Comparison of ENCODE assay signal across 23 cellular contexts in the genomic region with DNA sequence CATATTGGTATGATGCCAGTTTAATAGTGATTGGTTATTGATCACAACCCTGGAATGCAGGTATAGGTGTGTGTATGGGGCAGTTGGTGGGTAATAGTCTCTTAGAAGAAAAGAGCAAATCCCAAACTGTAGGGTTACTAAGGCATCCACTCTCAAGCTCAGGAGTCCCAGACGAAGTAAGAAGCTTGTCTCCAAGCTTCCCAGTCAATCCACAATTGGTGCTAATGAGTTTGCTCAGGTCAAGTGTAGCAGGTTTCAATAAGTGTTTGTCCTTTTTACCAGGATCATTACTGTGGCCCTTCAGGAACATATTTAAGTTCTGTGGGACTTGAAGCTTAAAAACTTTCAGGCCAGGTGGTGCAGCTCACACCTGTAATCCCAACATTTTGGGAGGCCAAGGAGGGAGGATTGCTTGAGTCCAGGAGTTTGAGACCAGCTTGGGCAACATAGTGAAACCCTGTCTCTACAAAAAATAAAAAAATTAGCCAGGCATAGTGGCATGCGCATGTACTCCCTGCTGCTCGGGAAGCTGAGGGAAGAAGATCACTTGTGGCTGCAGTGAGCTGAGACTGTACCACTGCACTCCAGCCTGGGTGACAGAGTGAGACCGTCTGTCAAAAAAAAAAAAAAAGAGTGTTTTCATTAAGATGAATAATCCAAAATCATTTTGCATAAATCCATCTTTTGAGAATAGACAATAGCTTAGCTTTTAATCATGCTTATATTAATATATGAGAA.
A peak's percentile ranks its signal among the peaks of the same experiment; 100 is the strongest.
DNase-seq lines count a peak whose midpoint lies in the region; ATAC-seq and TF ChIP-seq lines count a peak whose summit lies in the region.
"Had no signal": no experiment of that assay in that cellular context is flagged by ENCODE, and none has a peak within 500 bp of the region (broad histone marks: within the 10 kb centered on the region; RNA-seq: fewer than 3 reads in every experiment).

No MANE protein-coding gene starts in this region.

- peak; percentile 46 for DNase-seq in NCI-H82 (lab: John Stamatoyannopoulos, UW)
- DNase-seq in WTC11 (ENCODE audit: low spot score), result no peak
- peak; percentile 87 for DNase-seq in mesendoderm
- peak; percentile 60 for DNase-seq in thyroid gland
- DNase-seq in NCI-H187 (lab: John Stamatoyannopoulos, UW), result no peak
- no peak for DNase-seq in GM23338 (ENCODE audit: low spot score)
- DNase-seq: 8988T; ACHN; AML-193; BE2C; CD4-positive, alpha-beta T cell; CD8-positive, alpha-beta memory T cell; DMS 273 treated with DMSO at 0.1 percent for 48 hours; DMS79; EL; GDM1; H7; HCEC 1CT had no signal

- no peak overlapping the region for H3K18ac ChIP-seq in mesendoderm (ENCODE audit: low read length)

- ATAC-seq in WTC11 (peak; percentile 72), GM23338 (no peak), HG03571 (IDR thresholded peaks at IDR 0.05; ENCODE audit: unreplicated experiment) (no peak)
- ATAC-seq: A549, GM12878 had no signal

- no peaks in the 10 kb centered on the region for H3K79me1 ChIP-seq in mesendoderm (ENCODE audit: low read length)

- TF ChIP-seq CTCF in WTC11 (IDR thresholded peaks at IDR 0.05) (no peak), thyroid gland (IDR thresholded peaks at IDR 0.05) (no peak), GM23338 (conservative IDR thresholded peaks at IDR 0.05; ENCODE audit: low read depth in 2 of 2) (no peak)

- no peak overlapping the region for H3K27ac Mint-ChIP-seq in WTC11
- H3K27ac Mint-ChIP-seq in GM23338, result no peak overlapping the region
- H3K27ac Mint-ChIP-seq: CD14-positive monocyte; CD4-positive, alpha-beta T cell; CD8-positive, alpha-beta memory T cell had no signal

- H3K36me3 ChIP-seq in mesendoderm (ENCODE audit: control insufficient read depth, insufficient read depth, low read length) (no peaks in the 10 kb centered on the region), thyroid gland (no peaks in the 10 kb centered on the region), GM23338 (ENCODE audit: insufficient read depth) (no peaks in the 10 kb centered on the region)
- H3K36me3 ChIP-seq: BLaER1 treated with 17β-estradiol and CSF1 and Interleukin-3, amounts not matched to agents 10 nM and 100 nM had no signal

- H3K4me3 Mint-ChIP-seq in WTC11, result no peak overlapping the region
- no peak overlapping the region for H3K4me3 Mint-ChIP-seq in GM23338
- H3K4me3 Mint-ChIP-seq: CD14-positive monocyte; CD4-positive, alpha-beta T cell; CD8-positive, alpha-beta memory T cell had no signal

- no peak overlapping the region for H3K4me2 ChIP-seq in mesendoderm (ENCODE audit: low read length)
- no peak overlapping the region for H3K4me2 ChIP-seq in GM23338
- H3K4me2 ChIP-seq: A549; BLaER1 treated with 17β-estradiol and CSF1 and Interleukin-3, amounts not matched to agents 10 nM and 100 nM had no signal

- no peak overlapping the region for H2AK5ac ChIP-seq in mesendoderm (ENCODE audit: low read length)

- no peak overlapping the region for H2AFZ ChIP-seq in GM23338

- CTCF ChIA-PET in WTC11 (lab: Charles Lee), result interaction anchor here (0.9 to 1.1 kb wide), 2 partner anchors 19 to 226 kb away, joined by 3 read pairs; no protein-coding TSS in a partner anchor

- H3K79me2 ChIP-seq in mesendoderm (ENCODE audit: control insufficient read depth, insufficient read depth, low read length), result no peaks in the 10 kb centered on the region
- no peaks in the 10 kb centered on the region for H3K79me2 ChIP-seq in GM23338 (replicated peaks; ENCODE audit: insufficient read depth)

- H3K27me3 ChIP-seq in mesendoderm (ENCODE audit: insufficient read depth, low read length, poor library complexity) (no peaks in the 10 kb centered on the region), thyroid gland (no peaks in the 10 kb centered on the region), GM23338 (ENCODE audit: insufficient read depth) (peaks cover 60% of the 10 kb centered on the region)
- H3K27me3 ChIP-seq: BE2C; BLaER1 treated with 17β-estradiol and CSF1 and Interleukin-3, amounts not matched to agents 10 nM and 100 nM had no signal

- no peaks in the 10 kb centered on the region for H3K9me2 ChIP-seq in GM23338 (ENCODE audit: insufficient read depth)

- H2BK5ac ChIP-seq in mesendoderm (ENCODE audit: low read length), result no peak overlapping the region

- H3K27ac ChIP-seq in mesendoderm (ENCODE audit: low read depth, low read length) (no peak overlapping the region), thyroid gland (peak overlapping the region in 1 of 3 donors; percentile 57), GM23338 (ENCODE audit: low read depth) (no peak overlapping the region)
- H3K27ac ChIP-seq: A549; BLaER1 treated with 17β-estradiol and CSF1 and Interleukin-3, amounts not matched to agents 10 nM and 100 nM had no signal

- H3K4me1 Mint-ChIP-seq in WTC11, result peaks cover 6% of the 10 kb centered on the region
- H3K4me1 Mint-ChIP-seq in GM23338, result peaks cover 8% of the 10 kb centered on the region; the same call in 2 of the 3 replicates
- H3K4me1 Mint-ChIP-seq: CD14-positive monocyte; CD8-positive, alpha-beta memory T cell had no signal

- H3K4me3 ChIP-seq in mesendoderm (ENCODE audit: low read length) (no peak overlapping the region), thyroid gland (replicated peaks in 1 of 3) (no peak overlapping the region), GM23338 (no peak overlapping the region)
- H3K4me3 ChIP-seq: A549; BLaER1 treated with 17β-estradiol and CSF1 and Interleukin-3, amounts not matched to agents 10 nM and 100 nM; GM12878 had no signal

- H3K27me3 Mint-ChIP-seq in WTC11 (ENCODE audit: low read depth) (peaks cover 99% of the 10 kb centered on the region), GM23338 (ENCODE audit: insufficient read depth, low read depth, poor library complexity) (peaks cover 35% of the 10 kb centered on the region)
- H3K27me3 Mint-ChIP-seq: CD4-positive, alpha-beta T cell; CD8-positive, alpha-beta memory T cell had no signal

- H3K4ac ChIP-seq in mesendoderm (ENCODE audit: low read depth, low read length), result no peak overlapping the region

- TF ChIP-seq POLR2A in thyroid gland (IDR thresholded peaks at IDR 0.05), result no peak

- intact Hi-C loops in thyroid gland (cut with DNase I), result no loop called here

- H4K5ac ChIP-seq in mesendoderm (ENCODE audit: low read length), result no peak overlapping the region

- H2BK120ac ChIP-seq in mesendoderm (ENCODE audit: low read depth, low read length), result no peak overlapping the region

- POLR2A ChIA-PET in WTC11 (lab: Charles Lee), result no interaction called here

- H3K23ac ChIP-seq in mesendoderm (ENCODE audit: low read length), result no peak overlapping the region

- H3K4me1 ChIP-seq in mesendoderm (ENCODE audit: control insufficient read depth, low read depth, low read length) (peaks cover 2% of the 10 kb centered on the region), thyroid gland (peaks cover 15% of the 10 kb centered on the region in 2 donors), GM23338 (ENCODE audit: insufficient read depth) (peaks cover 4% of the 10 kb centered on the region; the same call in 1 of the 2 replicates)
- H3K4me1 ChIP-seq: A549; BLaER1 treated with 17β-estradiol and CSF1 and Interleukin-3, amounts not matched to agents 10 nM and 100 nM had no signal

- H3K9me3 ChIP-seq in thyroid gland, result no peaks in the 10 kb centered on the region
- H3K9me3 ChIP-seq: A549; BE2C; BLaER1 treated with 17β-estradiol and CSF1 and Interleukin-3, amounts not matched to agents 10 nM and 100 nM had no signal

- WGBS in mesendoderm (ENCODE audit: extremely low coverage, insufficient coverage, low lambda C conversion rate), result no CpG with 5 or more reads among the region's 4 CpGs
- WGBS in thyroid gland, 2 donors, result 42 to 54% methylated on average over 4 of the region's 4 CpGs

- no peaks in the 10 kb centered on the region for H4K20me1 ChIP-seq in GM23338 (replicated peaks; ENCODE audit: insufficient read depth)
- H4K20me1 ChIP-seq: BLaER1 treated with 17β-estradiol and CSF1 and Interleukin-3, amounts not matched to agents 10 nM and 100 nM had no signal

- H3K9me3 Mint-ChIP-seq in WTC11, result no peaks in the 10 kb centered on the region
- no peaks in the 10 kb centered on the region; the same call in 2 of the 3 replicates for H3K9me3 Mint-ChIP-seq in GM23338
- H3K9me3 Mint-ChIP-seq: CD4-positive, alpha-beta T cell had no signal

- H3K9ac ChIP-seq in mesendoderm (ENCODE audit: low read length), result no peak overlapping the region
- H3K9ac ChIP-seq: BLaER1 treated with 17β-estradiol and CSF1 and Interleukin-3, amounts not matched to agents 10 nM and 100 nM had no signal

- no peak overlapping the region for H2BK15ac ChIP-seq in mesendoderm (replicated peaks; ENCODE audit: low read depth)

- no peak overlapping the region for H3K56ac ChIP-seq in mesendoderm (ENCODE audit: low read length)

- no peaks in the 10 kb centered on the region for H3F3A ChIP-seq in GM23338 (replicated peaks; ENCODE audit: low read depth)

- H3K36me3 Mint-ChIP-seq in WTC11 (no peaks in the 10 kb centered on the region), GM23338 (ENCODE audit: low read depth) (no peaks in the 10 kb centered on the region)
- H3K36me3 Mint-ChIP-seq: CD14-positive monocyte; CD8-positive, alpha-beta memory T cell had no signal

- no peak overlapping the region for H4K8ac ChIP-seq in mesendoderm (ENCODE audit: low read depth, low read length)

TF ChIP-seq in WTC11, 78 proteins besides CTCF, POLR2A, EP300 and RAD21 (continues in another document):
- no peak for TF ChIP-seq CBFB (CRISPR knock-in tag; IDR thresholded peaks at IDR 0.05; ENCODE audit: low read depth)

TF ChIP-seq in GM23338, 12 proteins besides CTCF, POLR2A, EP300 and RAD21 (continues in another document):
- no peak for TF ChIP-seq POLR2AphosphoS5 (IDR thresholded peaks at IDR 0.05; ENCODE audit: low read depth)
- TF ChIP-seq ETS1 (IDR thresholded peaks at IDR 0.05), result no peak
- no peak for TF ChIP-seq EZH2phosphoT487 (IDR thresholded peaks at IDR 0.05; ENCODE audit: unreplicated experiment)
- TF ChIP-seq NANOG (IDR thresholded peaks at IDR 0.05; ENCODE audit: borderline replicate concordance), result no peak

Comparison
In these comparisons a context has a peak if more than half of its experiments do, and no peak if none do; other contexts are left out.
1. DNase-seq: peak in NCI-H82 (single experiment), mesendoderm (single experiment) and thyroid gland (2 of 2); none in WTC11 (single experiment), NCI-H187 (0 of 2) and GM23338 (single experiment).